Comparison of ENCODE assay signal across 6 cellular contexts in genomic region chr13:50174630-50175029, GRCh38.
"Had no signal": no experiment of that assay in that cellular context is flagged by ENCODE, and none has a peak within 500 bp of the region (broad histone marks: within the 10 kb centered on the region; RNA-seq: fewer than 3 reads in every experiment).

No MANE protein-coding gene starts in this region.

- H3K27ac Mint-ChIP-seq: IgD-negative memory B cell had no signal

- DNase-seq: IMR-90, KBM-7, KG1 had no signal

- H3K27ac ChIP-seq: HL-60 had no signal

- H3K27me3 Mint-ChIP-seq: IgD-negative memory B cell had no signal

- H3K4me3 Mint-ChIP-seq: IgD-negative memory B cell had no signal

- ATAC-seq: K562 had no signal

- H3K4me3 ChIP-seq: K562 had no signal
